28 cellular contexts compared by ENCODE assay signal in genomic region chr3:160968731-160969130, GRCh38.
DNase-seq lines count a peak whose midpoint lies in the region; ATAC-seq and TF ChIP-seq lines count a peak whose summit lies in the region.
"Had no signal": no experiment of that assay in that cellular context is flagged by ENCODE, and none has a peak within 500 bp of the region (broad histone marks: within the 10 kb centered on the region; RNA-seq: fewer than 3 reads in every experiment).

No MANE protein-coding gene starts in this region.

- H2AK9ac ChIP-seq in IMR-90 (replicated peaks; ENCODE audit: low read depth, low read length, poor library complexity): no peak overlapping the region

- H2BK15ac ChIP-seq in IMR-90 (ENCODE audit: low read depth, low read length) (no peak overlapping the region), mesendoderm (replicated peaks; ENCODE audit: low read depth) (no peak overlapping the region)

- POLR2A ChIA-PET in BJ (lab: Charles Lee): no interaction called here
- POLR2A ChIA-PET in IMR-90 (lab: Charles Lee; ENCODE audit: unreplicated experiment): no interaction called here
- POLR2A ChIA-PET in SK-N-SH (lab: Yijun Ruan, JAX): interaction anchor here (0.6 kb wide), 1 partner anchor 38 kb away, joined by 3 read pairs; no protein-coding TSS in a partner anchor

- no peak for TF ChIP-seq RAD21 in IMR-90 (IDR thresholded peaks at IDR 0.05; ENCODE audit: low read length)
- no peak for TF ChIP-seq RAD21 in SK-N-SH (IDR thresholded peaks at IDR 0.05; ENCODE audit: low read length)

- H3K36me3 ChIP-seq in BJ (ENCODE audit: control insufficient read depth, insufficient read depth, low read length) (no peaks in the 10 kb centered on the region), IMR-90 (ENCODE audit: control insufficient read depth, insufficient read depth, low read length) (no peaks in the 10 kb centered on the region), mesendoderm (ENCODE audit: control insufficient read depth, insufficient read depth, low read length) (no peaks in the 10 kb centered on the region), SK-N-SH (replicated peaks in 1 of 2; ENCODE audit: control insufficient read depth in 1 of 2, insufficient read depth in 2 of 2, low read length in 1 of 2) (no peaks in the 10 kb centered on the region)
- H3K36me3 ChIP-seq: cardiac muscle cell, left lung, SJCRH30, thyroid gland had no signal

- DNase-seq in BJ (ENCODE audit: low read depth) (peak; percentile 9), IMR-90 (peak; percentile 0), cerebellar cortex (ENCODE audit: low spot score) (peak; percentile 53), mesendoderm (peak; percentile 7), SK-N-SH (no peak), lower leg skin (ENCODE audit: low spot score in 2 of 2) (no peak)
- DNase-seq in activated CD4-positive, alpha-beta T cell treated with anti-CD3 and anti-CD28 coated beads, Interleukin-2, amount 10 ng/mL, durations not matched to agents 24 days and 14 days: no peak
- DNase-seq: activated CD8-positive, alpha-beta memory T cell treated with anti-CD3 and anti-CD28 coated beads, Interleukin-2, amount 50 U/mL, for 4 hours; DMS79 treated with DMSO at 0.1 percent for 48 hours; HCEC 1CT; head of caudate nucleus; Kasumi-1; left lung; NCI-H1048; NCI-H2081; NCI-H526 treated with DMSO at 0.1 percent for 48 hours; nephron progenitor cell; SJCRH30; stimulated activated CD4-positive, alpha-beta T cell treated with anti-CD3 and anti-CD28 coated beads, Interleukin-2, amount 100 ng/mL, for 24 hours; stimulated activated naive CD4-positive, alpha-beta T cell; T-helper 17 cell; thyroid gland had no signal

- no peak overlapping the region for H3K9ac ChIP-seq in IMR-90 (ENCODE audit: low read depth, low read length)
- H3K9ac ChIP-seq in mesendoderm (ENCODE audit: low read length): no peak overlapping the region
- no peak overlapping the region for H3K9ac ChIP-seq in SK-N-SH

- no peak overlapping the region for H4K5ac ChIP-seq in IMR-90 (ENCODE audit: low read depth, low read length)
- no peak overlapping the region for H4K5ac ChIP-seq in mesendoderm (ENCODE audit: low read length)

- no peaks in the 10 kb centered on the region for H3K4me1 Mint-ChIP-seq in activated CD4-positive, alpha-beta T cell treated with anti-CD3 and anti-CD28 coated beads, Interleukin-2, amount 10 ng/mL, durations not matched to agents 24 days and 14 days
- H3K4me1 Mint-ChIP-seq: nephron progenitor cell had no signal

- no peaks in the 10 kb centered on the region for H3K4me1 ChIP-seq in IMR-90 (ENCODE audit: control insufficient read depth, insufficient read depth, low read length)
- no peaks in the 10 kb centered on the region for H3K4me1 ChIP-seq in mesendoderm (ENCODE audit: control insufficient read depth, low read depth, low read length)
- H3K4me1 ChIP-seq in SK-N-SH (ENCODE audit: control insufficient read depth in 1 of 2, insufficient read depth in 2 of 2, low read depth in 1 of 2, low read length in 1 of 2): no peaks in the 10 kb centered on the region
- H3K4me1 ChIP-seq: thyroid gland had no signal

- CTCF ChIA-PET in BJ (lab: Yijun Ruan, JAX) (interaction anchor here (0.6 to 1.8 kb wide), 4 partner anchors 12 to 306 kb away, joined by 3 to 5 read pairs (median 4); no protein-coding TSS in a partner anchor), IMR-90 (lab: Yijun Ruan, JAX) (interaction anchor here (0.6 kb wide), 1 partner anchor 14 kb away, joined by 4 read pairs; no protein-coding TSS in a partner anchor), SK-N-SH (lab: Yijun Ruan, JAX) (interaction anchor here (1.1 to 1.5 kb wide), 3 partner anchors 73 to 308 kb away, joined by 3 read pairs; no protein-coding TSS in a partner anchor)

- no peaks in the 10 kb centered on the region for H3K36me3 Mint-ChIP-seq in activated CD4-positive, alpha-beta T cell treated with anti-CD3 and anti-CD28 coated beads, Interleukin-2, amount 10 ng/mL, durations not matched to agents 24 days and 14 days (ENCODE audit: low read depth)

- H3K4me3 Mint-ChIP-seq in activated CD4-positive, alpha-beta T cell treated with anti-CD3 and anti-CD28 coated beads, Interleukin-2, amount 10 ng/mL, durations not matched to agents 24 days and 14 days: no peak overlapping the region
- H3K4me3 Mint-ChIP-seq: nephron progenitor cell, T-helper 17 cell had no signal

- in situ Hi-C loops in IMR-90 (cut with MboI; ENCODE audit: low sequenced_read_pairs): no loop called here

- H3K4me2 ChIP-seq in IMR-90 (ENCODE audit: low read depth, low read length): no peak overlapping the region
- no peak overlapping the region for H3K4me2 ChIP-seq in mesendoderm (ENCODE audit: low read length)
- H3K4me2 ChIP-seq in SK-N-SH: no peak overlapping the region

- H3K27ac ChIP-seq in IMR-90 (ENCODE audit: insufficient read depth, low read length): no peak overlapping the region
- no peak overlapping the region for H3K27ac ChIP-seq in mesendoderm (ENCODE audit: low read depth, low read length)
- H3K27ac ChIP-seq in SK-N-SH (ENCODE audit: low read depth in 2 of 2, low read length in 1 of 2): no peak overlapping the region
- H3K27ac ChIP-seq: cardiac muscle cell, epithelial cell of prostate, left lung, SJCRH30, skin epidermis, thyroid gland, VCaP had no signal

- dilution Hi-C loops in IMR-90 (cut with HindIII; ENCODE audit: low sequenced_read_pairs, unreplicated experiment): no loop called here

- no peaks in the 10 kb centered on the region for H3F3A ChIP-seq in SK-N-SH (replicated peaks; ENCODE audit: insufficient read depth)

- no peaks in the 10 kb centered on the region for H3K9me1 ChIP-seq in IMR-90 (ENCODE audit: insufficient read depth, low read length)

- WGBS in IMR-90 (ENCODE audit: extremely low coverage in 2 of 2, insufficient read length in 1 of 2), 2 experiments: 8% methylated on average over 2 of the region's 3 CpGs; no CpG with 5 or more reads in 1 of the 2 experiments
- no CpG with 5 or more reads among the region's 3 CpGs for WGBS in mesendoderm (ENCODE audit: extremely low coverage, insufficient coverage, low lambda C conversion rate)
- WGBS in SK-N-SH (ENCODE audit: low lambda C conversion rate): 15% methylated on average over 3 of the region's 3 CpGs
- 44 to 50% methylated on average over 3 of the region's 3 CpGs for WGBS in lower leg skin, 2 donors

- H3K79me1 ChIP-seq in IMR-90 (ENCODE audit: low read depth in 1 of 2, low read length in 2 of 2) (no peaks in the 10 kb centered on the region), mesendoderm (ENCODE audit: low read length) (no peaks in the 10 kb centered on the region)

- H3K23ac ChIP-seq in IMR-90 (ENCODE audit: low read depth, low read length): no peak overlapping the region
- no peak overlapping the region for H3K23ac ChIP-seq in mesendoderm (ENCODE audit: low read length)

- H4K20me1 ChIP-seq in IMR-90 (ENCODE audit: insufficient read depth, low read length) (no peaks in the 10 kb centered on the region), SK-N-SH (ENCODE audit: insufficient read depth) (no peaks in the 10 kb centered on the region)

- no peak overlapping the region for H3K27ac Mint-ChIP-seq in activated CD4-positive, alpha-beta T cell treated with anti-CD3 and anti-CD28 coated beads, Interleukin-2, amount 10 ng/mL, durations not matched to agents 24 days and 14 days
- H3K27ac Mint-ChIP-seq: nephron progenitor cell, progenitor cell of endocrine pancreas, T-helper 17 cell had no signal

- ATAC-seq in IMR-90 (ENCODE audit: low read depth) (no peak), HG03039 (IDR thresholded peaks at IDR 0.05; ENCODE audit: unreplicated experiment) (no peak)
- ATAC-seq: left lung, T-helper 17 cell had no signal

- BruUV-seq in IMR-90 (replicated peaks; lab: Mats Ljungman, UMichigan): no TSS peak

- no peaks in the 10 kb centered on the region for H3K27me3 Mint-ChIP-seq in activated CD4-positive, alpha-beta T cell treated with anti-CD3 and anti-CD28 coated beads, Interleukin-2, amount 10 ng/mL, durations not matched to agents 24 days and 14 days
- H3K27me3 Mint-ChIP-seq: progenitor cell of endocrine pancreas, T-helper 17 cell had no signal

- TF ChIP-seq POLR2A in IMR-90 (IDR thresholded peaks at IDR 0.05; ENCODE audit: low read depth, low read length) (no peak), lower leg skin (IDR thresholded peaks at IDR 0.05) (no peak)

- H3K27me3 ChIP-seq in BJ (ENCODE audit: control insufficient read depth, insufficient read depth, low read length): no peaks in the 10 kb centered on the region
- H3K27me3 ChIP-seq in IMR-90 (ENCODE audit: control insufficient read depth, insufficient read depth, low read length): no peaks in the 10 kb centered on the region
- no peaks in the 10 kb centered on the region for H3K27me3 ChIP-seq in mesendoderm (ENCODE audit: insufficient read depth, low read length, poor library complexity)
- no peaks in the 10 kb centered on the region for H3K27me3 ChIP-seq in SK-N-SH (ENCODE audit: insufficient read depth)
- H3K27me3 ChIP-seq: cardiac muscle cell, left lung, SJCRH30, thyroid gland had no signal

- H3K9me3 ChIP-seq in IMR-90 (ENCODE audit: control insufficient read depth, insufficient read depth, low read length): no peaks in the 10 kb centered on the region
- H3K9me3 ChIP-seq in SK-N-SH: no peaks in the 10 kb centered on the region
- H3K9me3 ChIP-seq: left lung, SJCRH30, thyroid gland had no signal

- no peak overlapping the region for H4K91ac ChIP-seq in IMR-90 (ENCODE audit: insufficient read depth, low read depth, low read length)

- H3K9me3 Mint-ChIP-seq in activated CD4-positive, alpha-beta T cell treated with anti-CD3 and anti-CD28 coated beads, Interleukin-2, amount 10 ng/mL, durations not matched to agents 24 days and 14 days: no peaks in the 10 kb centered on the region

- intact Hi-C loops in IMR-90 (cut with micrococcal nuclease) (no loop called here), lower leg skin (cut with DNase I; ENCODE audit: low total_unique reads) (no loop called here)
- intact Hi-C loops in activated CD4-positive, alpha-beta T cell treated with anti-CD3 and anti-CD28 coated beads, Interleukin-2, amount 10 ng/mL, durations not matched to agents 24 days and 14 days (cut with micrococcal nuclease): no loop called here

- H2BK5ac ChIP-seq in IMR-90 (ENCODE audit: low read depth, low read length, poor library complexity, severe bottlenecking) (no peak overlapping the region), mesendoderm (ENCODE audit: low read length) (no peak overlapping the region)

- H3K9me2 ChIP-seq in SK-N-SH: no peaks in the 10 kb centered on the region

- H3K4me3 ChIP-seq in BJ (ENCODE audit: low read depth, low read length) (no peak overlapping the region), IMR-90 (ENCODE audit: insufficient read depth, low read depth, low read length) (no peak overlapping the region), mesendoderm (ENCODE audit: low read length) (no peak overlapping the region), SK-N-SH (ENCODE audit: low read depth in 2 of 2, low read length in 1 of 2) (no peak overlapping the region), lower leg skin (ENCODE audit: low read depth, poor library complexity, severe bottlenecking) (no peak overlapping the region)
- H3K4me3 ChIP-seq: cardiac muscle cell, left lung, SJCRH30, skin epidermis, thyroid gland had no signal

- H3K14ac ChIP-seq in IMR-90 (replicated peaks; ENCODE audit: low read depth, low read length): no peak overlapping the region

- no peak overlapping the region for H2BK20ac ChIP-seq in IMR-90 (ENCODE audit: low read depth, low read length)

- H3K79me2 ChIP-seq in mesendoderm (ENCODE audit: control insufficient read depth, insufficient read depth, low read length) (no peaks in the 10 kb centered on the region), SK-N-SH (ENCODE audit: insufficient read depth) (no peaks in the 10 kb centered on the region)

- H2BK120ac ChIP-seq in IMR-90 (ENCODE audit: low read depth, low read length) (no peak overlapping the region), mesendoderm (ENCODE audit: low read depth, low read length) (no peak overlapping the region)

- TF ChIP-seq CTCF in BJ (IDR thresholded peaks at IDR 0.05; ENCODE audit: insufficient read depth, low read depth, low read length) (no peak), IMR-90 (conservative IDR thresholded peaks at IDR 0.05; ENCODE audit: low read depth, low read length) (no peak), SK-N-SH (IDR thresholded peaks at IDR 0.05) (no peak), lower leg skin (IDR thresholded peaks at IDR 0.05) (no peak)

- H3K56ac ChIP-seq in IMR-90 (ENCODE audit: extremely low read depth, insufficient read depth, low read length) (no peak overlapping the region), mesendoderm (ENCODE audit: low read length) (no peak overlapping the region)

- no peak for TF ChIP-seq EP300 in SK-N-SH (IDR thresholded peaks at IDR 0.05; ENCODE audit: borderline replicate concordance in 1 of 2, low read depth in 1 of 2, low read length in 1 of 2)

- H3K18ac ChIP-seq in IMR-90 (ENCODE audit: low read depth, low read length): no peak overlapping the region
- no peak overlapping the region for H3K18ac ChIP-seq in mesendoderm (ENCODE audit: low read length)

- H2AFZ ChIP-seq in IMR-90 (replicated peaks; ENCODE audit: low read length, poor library complexity): no peak overlapping the region
- H2AFZ ChIP-seq in SK-N-SH (ENCODE audit: low read depth): no peak overlapping the region

- H3K4ac ChIP-seq in IMR-90 (ENCODE audit: low read depth, low read length) (no peak overlapping the region), mesendoderm (ENCODE audit: low read depth, low read length) (no peak overlapping the region)

- no peak overlapping the region for H4K8ac ChIP-seq in IMR-90 (ENCODE audit: low read depth in 2 of 2, low read length in 2 of 2)
- H4K8ac ChIP-seq in mesendoderm (ENCODE audit: low read depth, low read length): no peak overlapping the region

- no peak overlapping the region for H2AK5ac ChIP-seq in IMR-90 (ENCODE audit: low read depth, low read length)
- H2AK5ac ChIP-seq in mesendoderm (ENCODE audit: low read length): no peak overlapping the region

Comparison
In these comparisons a context has a peak if more than half of its experiments do, and no peak if none do; other contexts are left out.
1. DNase-seq: peak in BJ (single experiment), IMR-90 (single experiment), cerebellar cortex (single experiment) and mesendoderm (single experiment); none in SK-N-SH (single experiment), lower leg skin (0 of 2) and activated CD4-positive, alpha-beta T cell treated with anti-CD3 and anti-CD28 coated beads, Interleukin-2, amount 10 ng/mL, durations not matched to agents 24 days and 14 days (single experiment).